In the genomic region with DNA sequence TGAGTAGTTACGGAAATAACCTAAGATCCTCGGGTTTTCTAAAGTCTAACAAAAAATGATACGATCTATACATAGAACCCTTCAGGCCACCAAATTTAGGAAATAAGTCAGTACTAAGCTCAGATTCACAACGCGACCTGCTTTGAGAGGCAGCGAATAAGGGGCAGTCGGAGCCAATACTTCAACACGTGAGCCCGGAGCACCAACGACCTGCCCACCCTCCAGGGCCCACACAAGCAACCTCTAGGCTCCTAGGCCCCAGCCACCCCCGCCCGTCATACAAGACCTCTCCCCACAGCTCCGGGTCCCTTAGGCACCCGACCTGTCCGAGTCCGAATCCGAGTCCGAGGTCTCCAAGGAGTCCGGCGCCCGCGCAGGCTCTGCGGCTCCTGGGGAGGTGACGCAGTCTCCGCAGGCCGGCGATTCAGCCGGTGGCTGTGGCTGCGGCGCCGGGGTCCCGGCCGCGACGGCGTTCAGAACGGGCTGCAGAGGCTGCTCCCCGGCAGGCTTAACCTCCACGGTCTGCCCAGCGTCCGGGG, we compare ENCODE assay signal across 8 cellular contexts. TPM values are rescaled to one million over a fixed set of nuclear protein-coding genes. Genes with fewer than 3 reads are reported as not detected.
DNase-seq lines count a peak whose midpoint lies in the region; ATAC-seq and TF ChIP-seq lines count a peak whose summit lies in the region.

No MANE protein-coding gene starts in this region.

- H3K27me3 ChIP-seq in KMS-11 (ENCODE audit: insufficient read depth, low read depth), result no peaks in the 10 kb centered on the region

- no peak for TF ChIP-seq CTCF in KMS-11 (conservative IDR thresholded peaks at IDR 0.05; ENCODE audit: low read depth, low read length)

- peaks cover 36% of the 10 kb centered on the region for H3K4me1 Mint-ChIP-seq in central memory CD8-positive, alpha-beta T cell

- peak overlapping the region; percentile 96 for H3K9ac ChIP-seq in KMS-11

- H3K36me3 ChIP-seq in KMS-11 (ENCODE audit: insufficient read depth), result peaks cover 16% of the 10 kb centered on the region; the same call in 1 of the 2 replicates

- peak overlapping the region; percentile 96 for H3K4me3 ChIP-seq in GM08714 (ENCODE audit: low read length)
- H3K4me3 ChIP-seq in KMS-11 (IDR thresholded peaks at IDR 0.05; ENCODE audit: insufficient read depth, low read depth, low read length), result no peak overlapping the region

- H3K4me1 ChIP-seq in KMS-11 (ENCODE audit: low read depth, poor library complexity, severe bottlenecking), result peaks cover 15% of the 10 kb centered on the region

- no peaks in the 10 kb centered on the region for H3K9me3 Mint-ChIP-seq in central memory CD8-positive, alpha-beta T cell

- peak overlapping the region; percentile 57 for H3K4me2 ChIP-seq in KMS-11

- H2AFZ ChIP-seq in KMS-11 (ENCODE audit: low read depth), result peak overlapping the region; percentile 71

- no peaks in the 10 kb centered on the region; the same call in 1 of the 2 replicates for H4K20me1 ChIP-seq in KMS-11 (ENCODE audit: insufficient read depth)

- H3K27ac Mint-ChIP-seq in central memory CD8-positive, alpha-beta T cell (ENCODE audit: low read depth), result peak overlapping the region; percentile 99

- ATAC-seq in GM21737 (IDR thresholded peaks at IDR 0.05; ENCODE audit: unreplicated experiment) (peak; percentile 54), left colon (peak; percentile 79)
- ATAC-seq in central memory CD8-positive, alpha-beta T cell (replicated peaks; ENCODE audit: extremely low read depth, poor library complexity, severe bottlenecking), result peak; percentile 61

- peak overlapping the region; percentile 95 for H3K27ac ChIP-seq in KMS-11

- H3K4me3 Mint-ChIP-seq in central memory CD8-positive, alpha-beta T cell, result peak overlapping the region; percentile 93

- H3K27me3 Mint-ChIP-seq in central memory CD8-positive, alpha-beta T cell, result no peaks in the 10 kb centered on the region

- peaks cover 26% of the 10 kb centered on the region for H3K36me3 Mint-ChIP-seq in central memory CD8-positive, alpha-beta T cell (ENCODE audit: insufficient read depth)

- DNase-seq in activated CD4-positive, CD25-positive, alpha-beta regulatory T cell (lab: John Stamatoyannopoulos, UW), result peak; percentile 23 to 41 (median 36)
- peak; percentile 33 to 50 for DNase-seq in central memory CD8-positive, alpha-beta T cell (ENCODE audit: low spot score in 2 of 2)
- DNase-seq in left colon (peak; percentile 44 to 67), MV-4-11 (lab: John Stamatoyannopoulos, UW) (no peak)
- DNase-seq in stimulated activated CD4-positive, alpha-beta T cell treated with anti-CD3 and anti-CD28 coated beads, Interleukin-2, amount 100 ng/mL, for 24 hours, result peak; percentile 58 to 69

- intact Hi-C loops in left colon (cut with DNase I, micrococcal nuclease), result no loop called here

- H3K79me2 ChIP-seq in KMS-11 (ENCODE audit: insufficient read depth, low read depth), result peaks cover 51% of the 10 kb centered on the region

RNA-seq across cellular contexts. Expression of gene NAF1, which starts 0.6 kb away (rescaled TPM):
- 10 to 100 TPM; 13.5 to 15.3 TPM for total RNA-seq in left colon
